8 cellular contexts compared by ENCODE assay signal in genomic region chr19:39052243-39052746, GRCh38. TPM values are rescaled to one million over a fixed set of nuclear protein-coding genes. Genes with fewer than 3 reads are reported as not detected.
DNase-seq lines count a peak whose midpoint lies in the region; ATAC-seq and TF ChIP-seq lines count a peak whose summit lies in the region.

No MANE protein-coding gene starts in this region.

- POLR2A ChIA-PET in BJ (lab: Charles Lee): no interaction called here

- H3K4me3 ChIP-seq in BJ (ENCODE audit: low read depth, low read length) (no peak overlapping the region), ascending aorta (no peak overlapping the region)

- no peak overlapping the region for H3K27ac Mint-ChIP-seq in HFFc6

- H3K36me3 ChIP-seq in BJ (ENCODE audit: control insufficient read depth, insufficient read depth, low read length) (no peaks in the 10 kb centered on the region), ascending aorta (no peaks in the 10 kb centered on the region)

- H3K4me1 ChIP-seq in ascending aorta: no peaks in the 10 kb centered on the region

- no peak overlapping the region for H3K4me3 Mint-ChIP-seq in HFFc6

- ATAC-seq in HG02678 (IDR thresholded peaks at IDR 0.05; ENCODE audit: unreplicated experiment) (no peak), GM19455 (IDR thresholded peaks at IDR 0.05; ENCODE audit: unreplicated experiment) (no peak)

- H3K27me3 Mint-ChIP-seq in HFFc6 (ENCODE audit: insufficient read depth): peaks cover 15% of the 10 kb centered on the region

- no peak overlapping the region for H3K27ac ChIP-seq in ascending aorta

- TF ChIP-seq CTCF in BJ (IDR thresholded peaks at IDR 0.05; ENCODE audit: insufficient read depth, low read depth, low read length) (peak; percentile 93), HFFc6 (IDR thresholded peaks at IDR 0.05) (peak; percentile 99), ascending aorta (IDR thresholded peaks at IDR 0.05) (peak; percentile 40 to 70 (median 57))

- no peaks in the 10 kb centered on the region for H3K27me3 ChIP-seq in BJ (ENCODE audit: control insufficient read depth, insufficient read depth, low read length)
- no peaks in the 10 kb centered on the region for H3K27me3 ChIP-seq in ascending aorta

- CTCF ChIA-PET in BJ (lab: Yijun Ruan, JAX): interaction anchor here (0.5 to 4.0 kb wide), 28 partner anchors 10 to 279 kb away, joined by 3 to 41 read pairs (median 4); partner anchors contain the start of gene FBXO27

- no peaks in the 10 kb centered on the region; the same call in 1 of the 2 replicates for H3K9me3 Mint-ChIP-seq in HFFc6

- intact Hi-C loops in ascending aorta (cut with DNase I): no loop called here

- H3K36me3 Mint-ChIP-seq in HFFc6 (ENCODE audit: low read depth): 0 out of 2 replicates have a peak, but pooled peaks cover 4% of the 10 kb centered on the region

- DNase-seq in BJ (ENCODE audit: low read depth): no peak
- DNase-seq in HFFc6: no peak
- peak; percentile 26 for DNase-seq in T1000 (lab: John Stamatoyannopoulos, UW)
- DNase-seq in ascending aorta (ENCODE audit: low spot score in 2 of 2): no peak
- DNase-seq in iPS-NIHi11 (ENCODE audit: low spot score): peak; percentile 84
- DNase-seq in stimulated activated CD4-positive, alpha-beta T cell treated with anti-CD3 and anti-CD28 coated beads, Interleukin-12 subunit alpha, Interleukin-12 subunit beta, amount 100 ng/mL, for 4 hours: peak; percentile 67

- H3K4me1 Mint-ChIP-seq in HFFc6 (ENCODE audit: low read depth): no peaks in the 10 kb centered on the region

- no peaks in the 10 kb centered on the region for H3K9me3 ChIP-seq in ascending aorta

RNA-seq across cellular contexts. Expression of gene FBXO27, which starts 19.9 kb away (rescaled TPM):
- polyA plus RNA-seq in BJ (2011; rRNA removed): 4.4 and 7.0 TPM in 2 replicates
- 2.8 and 6.8 TPM in 2 replicates for polyA minus RNA-seq in BJ (2011; rRNA and poly(A)+ RNA removed)
- total RNA-seq in HFFc6 (2021; fragmentation: NEBNext Ultra II Directional; extraction: Animal tissue kit (Norgen Biotek cat#: 25700)): 1 to 10 TPM in 3 of 6 experiments, under 1 TPM in 3; 0.47 to 2.2 (median 0.90) TPM
- 144 TPM for total RNA-seq in ascending aorta

RNA-seq across cellular contexts. Expression of gene ACP7, which starts 31.9 kb away (rescaled TPM):
- not detected in 2 replicates for polyA plus RNA-seq in BJ (2011; rRNA removed)
- polyA minus RNA-seq in BJ (2011; rRNA and poly(A)+ RNA removed): not detected in 2 replicates
- not detected for total RNA-seq in HFFc6 (2021; fragmentation: NEBNext Ultra II Directional; extraction: Animal tissue kit (Norgen Biotek cat#: 25700))
- total RNA-seq in ascending aorta: not detected

Comparison
In these comparisons a context has a peak if more than half of its experiments do, and no peak if none do; other contexts are left out.
1. DNase-seq: peak in T1000 (single experiment), iPS-NIHi11 (single experiment) and stimulated activated CD4-positive, alpha-beta T cell treated with anti-CD3 and anti-CD28 coated beads, Interleukin-12 subunit alpha, Interleukin-12 subunit beta, amount 100 ng/mL, for 4 hours (single experiment); none in BJ (single experiment), HFFc6 (single experiment) and ascending aorta (0 of 2).
2. RNA of gene FBXO27, which starts 19.9 kb away (total RNA-seq): 144 TPM in ascending aorta (single experiment); 0.47 to 2.2 TPM in HFFc6; every median in the first group is over 10 times any median in the second.
3. Peak in every context shown above with its lines, with median percentiles within 50 percentile points of each other: CTCF ChIP-seq.